Comparison of ENCODE assay signal across 2 cellular contexts in genomic region chr6:22826961-22827360, GRCh38.
TF ChIP-seq lines count a peak whose summit lies in the region.

No MANE protein-coding gene starts in this region.

TF ChIP-seq in SK-N-SH, 30 proteins besides CTCF, POLR2A, EP300 and RAD21 (continued from another document):
- no peak for TF ChIP-seq MAX (IDR thresholded peaks at IDR 0.05; ENCODE audit: low read depth)
- TF ChIP-seq IRF3 (IDR thresholded peaks at IDR 0.05; ENCODE audit: low read depth, low read length) = no peak
- TF ChIP-seq NRF1 (IDR thresholded peaks at IDR 0.05; ENCODE audit: low read depth, low read length) = no peak
- TF ChIP-seq FOSL2 (IDR thresholded peaks at IDR 0.05; ENCODE audit: borderline replicate concordance, low read depth) = 0 out of 2 replicates have a peak, but pooled peaks have one; percentile 7
- peak; percentile 61 for TF ChIP-seq TCF12 (IDR thresholded peaks at IDR 0.05)
- TF ChIP-seq POLR2AphosphoS5 (IDR thresholded peaks at IDR 0.05; ENCODE audit: low read depth, low read length) = no peak
- TF ChIP-seq, protein P1, sequence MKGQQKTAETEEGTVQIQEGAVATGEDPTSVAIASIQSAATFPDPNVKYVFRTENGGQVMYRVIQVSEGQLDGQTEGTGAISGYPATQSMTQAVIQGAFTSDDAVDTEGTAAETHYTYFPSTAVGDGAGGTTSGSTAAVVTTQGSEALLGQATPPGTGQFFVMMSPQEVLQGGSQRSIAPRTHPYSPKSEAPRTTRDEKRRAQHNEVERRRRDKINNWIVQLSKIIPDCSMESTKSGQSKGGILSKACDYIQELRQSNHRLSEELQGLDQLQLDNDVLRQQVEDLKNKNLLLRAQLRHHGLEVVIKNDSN (IDR thresholded peaks at IDR 0.05; ENCODE audit: borderline replicate concordance, low read depth) = no peak

TF ChIP-seq in SK-N-SH treated with all-trans-retinoic acid at 6 μM for 48 hours, 23 proteins besides CTCF, POLR2A, EP300 and RAD21:
- TF ChIP-seq POU6F1 (CRISPR knock-in tag; IDR thresholded peaks at IDR 0.05; ENCODE audit: borderline replicate concordance, low read depth) (no peak), TOX (CRISPR knock-in tag; IDR thresholded peaks at IDR 0.05; ENCODE audit: borderline replicate concordance) (no peak), ZFP3 (CRISPR knock-in tag; IDR thresholded peaks at IDR 0.05) (no peak), ESRRG (CRISPR knock-in tag; IDR thresholded peaks at IDR 0.05) (no peak), ZC3H10 (CRISPR knock-in tag; IDR thresholded peaks at IDR 0.05) (no peak), TSHZ2 (CRISPR knock-in tag; IDR thresholded peaks at IDR 0.05) (no peak), CSDC2 (CRISPR knock-in tag; IDR thresholded peaks at IDR 0.05) (no peak), PATZ1 (CRISPR knock-in tag; IDR thresholded peaks at IDR 0.05; ENCODE audit: borderline replicate concordance) (no peak), ZNF565 (CRISPR knock-in tag; conservative IDR thresholded peaks at IDR 0.05; ENCODE audit: low read depth) (no peak), OSR1 (CRISPR knock-in tag; IDR thresholded peaks at IDR 0.05) (no peak), BACH2 (CRISPR knock-in tag; IDR thresholded peaks at IDR 0.05; ENCODE audit: borderline replicate concordance) (no peak), ISL1 (CRISPR knock-in tag; IDR thresholded peaks at IDR 0.05) (no peak), RARB (CRISPR knock-in tag; IDR thresholded peaks at IDR 0.05) (no peak), ZNF70 (CRISPR knock-in tag; IDR thresholded peaks at IDR 0.05) (no peak), ARNTL (CRISPR knock-in tag; IDR thresholded peaks at IDR 0.05; ENCODE audit: borderline replicate concordance, low read depth) (no peak), SNAI2 (CRISPR knock-in tag; IDR thresholded peaks at IDR 0.05) (no peak), GLIS3 (CRISPR knock-in tag; IDR thresholded peaks at IDR 0.05) (no peak), ZNF8 (CRISPR knock-in tag; IDR thresholded peaks at IDR 0.05) (no peak), CREB5 (CRISPR knock-in tag; IDR thresholded peaks at IDR 0.05; ENCODE audit: low read depth) (no peak)
- TF ChIP-seq, protein P2, sequence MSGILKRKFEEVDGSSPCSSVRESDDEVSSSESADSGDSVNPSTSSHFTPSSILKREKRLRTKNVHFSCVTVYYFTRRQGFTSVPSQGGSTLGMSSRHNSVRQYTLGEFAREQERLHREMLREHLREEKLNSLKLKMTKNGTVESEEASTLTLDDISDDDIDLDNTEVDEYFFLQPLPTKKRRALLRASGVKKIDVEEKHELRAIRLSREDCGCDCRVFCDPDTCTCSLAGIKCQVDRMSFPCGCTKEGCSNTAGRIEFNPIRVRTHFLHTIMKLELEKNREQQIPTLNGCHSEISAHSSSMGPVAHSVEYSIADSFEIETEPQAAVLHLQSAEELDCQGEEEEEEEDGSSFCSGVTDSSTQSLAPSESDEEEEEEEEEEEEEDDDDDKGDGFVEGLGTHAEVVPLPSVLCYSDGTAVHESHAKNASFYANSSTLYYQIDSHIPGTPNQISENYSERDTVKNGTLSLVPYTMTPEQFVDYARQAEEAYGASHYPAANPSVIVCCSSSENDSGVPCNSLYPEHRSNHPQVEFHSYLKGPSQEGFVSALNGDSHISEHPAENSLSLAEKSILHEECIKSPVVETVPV (CRISPR knock-in tag; IDR thresholded peaks at IDR 0.05) = no peak
TF ChIP-seq in SK-N-SH treated with all-trans-retinoic acid at 6 μM for 48 hours: peak in this region for 0.
